ENCODE assay signal across 2 cellular contexts in the genomic region with DNA sequence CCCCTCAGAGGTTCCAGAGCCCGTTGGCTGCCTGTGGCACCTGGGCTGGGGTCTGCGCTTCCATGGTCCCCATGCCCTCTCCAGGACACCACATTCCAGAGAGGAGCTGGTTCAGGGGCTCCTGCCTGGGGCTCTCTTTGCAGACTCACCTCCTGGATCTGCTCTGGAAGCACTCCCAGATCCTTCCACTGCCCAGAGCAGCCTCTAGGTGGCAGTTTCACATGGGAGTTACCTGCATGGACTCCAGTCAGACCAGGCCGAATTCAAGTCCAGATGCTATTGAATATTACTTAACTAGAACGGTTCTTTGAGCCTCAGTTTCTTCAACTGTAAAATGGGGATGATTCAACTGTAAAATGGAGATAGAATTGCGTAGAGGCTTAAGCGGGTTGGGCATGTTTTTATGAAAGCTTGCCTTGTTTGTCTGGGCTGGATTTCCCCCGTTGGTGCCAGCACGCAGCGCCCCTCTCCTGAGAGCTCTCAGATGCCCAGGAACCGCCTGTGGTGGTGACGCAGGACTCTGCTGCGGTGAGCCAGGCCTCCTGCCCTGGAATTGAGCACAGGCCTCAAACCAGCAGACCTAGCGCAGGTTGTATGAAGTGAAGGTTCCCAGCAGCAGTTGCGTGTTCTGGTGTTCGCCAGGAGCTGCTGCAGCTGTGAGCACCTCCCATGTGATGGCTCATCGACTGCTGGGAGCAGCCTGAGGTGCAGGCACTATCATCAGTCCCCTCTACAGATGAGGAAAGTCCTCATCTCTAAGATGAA.
TF ChIP-seq lines count a peak whose summit lies in the region.

No MANE protein-coding gene starts in this region.

TF ChIP-seq in Ishikawa, 13 proteins besides CTCF, POLR2A, EP300 and RAD21 (continued from another document):
- TF ChIP-seq, protein P1, sequence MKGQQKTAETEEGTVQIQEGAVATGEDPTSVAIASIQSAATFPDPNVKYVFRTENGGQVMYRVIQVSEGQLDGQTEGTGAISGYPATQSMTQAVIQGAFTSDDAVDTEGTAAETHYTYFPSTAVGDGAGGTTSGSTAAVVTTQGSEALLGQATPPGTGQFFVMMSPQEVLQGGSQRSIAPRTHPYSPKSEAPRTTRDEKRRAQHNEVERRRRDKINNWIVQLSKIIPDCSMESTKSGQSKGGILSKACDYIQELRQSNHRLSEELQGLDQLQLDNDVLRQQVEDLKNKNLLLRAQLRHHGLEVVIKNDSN (IDR thresholded peaks at IDR 0.05), result no peak
- TF ChIP-seq TAF1 (IDR thresholded peaks at IDR 0.05; ENCODE audit: low read depth) (no peak), CREB1 (IDR thresholded peaks at IDR 0.05; ENCODE audit: low read depth) (no peak), MAX (IDR thresholded peaks at IDR 0.05) (no peak), YY1 (IDR thresholded peaks at IDR 0.05; ENCODE audit: low read depth) (no peak), ZBTB7A (IDR thresholded peaks at IDR 0.05; ENCODE audit: low read depth) (no peak), FOXM1 (IDR thresholded peaks at IDR 0.05; ENCODE audit: borderline replicate concordance, low read depth) (no peak), CEBPB (IDR thresholded peaks at IDR 0.05) (no peak), NFIC (IDR thresholded peaks at IDR 0.05) (no peak)

TF ChIP-seq in SK-N-SH treated with all-trans-retinoic acid at 6 μM for 48 hours, 23 proteins besides CTCF, POLR2A, EP300 and RAD21 (continued from another document):
- TF ChIP-seq, protein P2, sequence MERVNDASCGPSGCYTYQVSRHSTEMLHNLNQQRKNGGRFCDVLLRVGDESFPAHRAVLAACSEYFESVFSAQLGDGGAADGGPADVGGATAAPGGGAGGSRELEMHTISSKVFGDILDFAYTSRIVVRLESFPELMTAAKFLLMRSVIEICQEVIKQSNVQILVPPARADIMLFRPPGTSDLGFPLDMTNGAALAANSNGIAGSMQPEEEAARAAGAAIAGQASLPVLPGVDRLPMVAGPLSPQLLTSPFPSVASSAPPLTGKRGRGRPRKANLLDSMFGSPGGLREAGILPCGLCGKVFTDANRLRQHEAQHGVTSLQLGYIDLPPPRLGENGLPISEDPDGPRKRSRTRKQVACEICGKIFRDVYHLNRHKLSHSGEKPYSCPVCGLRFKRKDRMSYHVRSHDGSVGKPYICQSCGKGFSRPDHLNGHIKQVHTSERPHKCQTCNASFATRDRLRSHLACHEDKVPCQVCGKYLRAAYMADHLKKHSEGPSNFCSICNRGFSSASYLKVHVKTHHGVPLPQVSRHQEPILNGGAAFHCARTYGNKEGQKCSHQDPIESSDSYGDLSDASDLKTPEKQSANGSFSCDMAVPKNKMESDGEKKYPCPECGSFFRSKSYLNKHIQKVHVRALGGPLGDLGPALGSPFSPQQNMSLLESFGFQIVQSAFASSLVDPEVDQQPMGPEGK (CRISPR knock-in tag; IDR thresholded peaks at IDR 0.05; ENCODE audit: borderline replicate concordance), result no peak
- TF ChIP-seq RARB (CRISPR knock-in tag; IDR thresholded peaks at IDR 0.05) (no peak), ARNTL (CRISPR knock-in tag; IDR thresholded peaks at IDR 0.05; ENCODE audit: borderline replicate concordance, low read depth) (no peak), ZC3H10 (CRISPR knock-in tag; IDR thresholded peaks at IDR 0.05) (no peak), ESRRG (CRISPR knock-in tag; IDR thresholded peaks at IDR 0.05) (no peak), GLIS3 (CRISPR knock-in tag; IDR thresholded peaks at IDR 0.05) (no peak), ZFP30 (CRISPR knock-in tag; IDR thresholded peaks at IDR 0.05) (no peak), SNAI2 (CRISPR knock-in tag; IDR thresholded peaks at IDR 0.05) (no peak), ZNF8 (CRISPR knock-in tag; IDR thresholded peaks at IDR 0.05) (no peak), CSDC2 (CRISPR knock-in tag; IDR thresholded peaks at IDR 0.05) (no peak), ISL1 (CRISPR knock-in tag; IDR thresholded peaks at IDR 0.05) (no peak)
- TF ChIP-seq, protein P3, sequence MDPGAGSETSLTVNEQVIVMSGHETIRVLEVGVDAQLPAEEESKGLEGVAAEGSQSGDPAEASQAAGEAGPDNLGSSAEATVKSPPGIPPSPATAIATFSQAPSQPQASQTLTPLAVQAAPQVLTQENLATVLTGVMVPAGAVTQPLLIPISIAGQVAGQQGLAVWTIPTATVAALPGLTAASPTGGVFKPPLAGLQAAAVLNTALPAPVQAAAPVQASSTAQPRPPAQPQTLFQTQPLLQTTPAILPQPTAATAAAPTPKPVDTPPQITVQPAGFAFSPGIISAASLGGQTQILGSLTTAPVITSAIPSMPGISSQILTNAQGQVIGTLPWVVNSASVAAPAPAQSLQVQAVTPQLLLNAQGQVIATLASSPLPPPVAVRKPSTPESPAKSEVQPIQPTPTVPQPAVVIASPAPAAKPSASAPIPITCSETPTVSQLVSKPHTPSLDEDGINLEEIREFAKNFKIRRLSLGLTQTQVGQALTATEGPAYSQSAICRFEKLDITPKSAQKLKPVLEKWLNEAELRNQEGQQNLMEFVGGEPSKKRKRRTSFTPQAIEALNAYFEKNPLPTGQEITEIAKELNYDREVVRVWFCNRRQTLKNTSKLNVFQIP (CRISPR knock-in tag; IDR thresholded peaks at IDR 0.05; ENCODE audit: borderline replicate concordance, low read depth), result no peak
TF ChIP-seq in SK-N-SH treated with all-trans-retinoic acid at 6 μM for 48 hours: peak in this region for 0.
